In the genomic region with DNA sequence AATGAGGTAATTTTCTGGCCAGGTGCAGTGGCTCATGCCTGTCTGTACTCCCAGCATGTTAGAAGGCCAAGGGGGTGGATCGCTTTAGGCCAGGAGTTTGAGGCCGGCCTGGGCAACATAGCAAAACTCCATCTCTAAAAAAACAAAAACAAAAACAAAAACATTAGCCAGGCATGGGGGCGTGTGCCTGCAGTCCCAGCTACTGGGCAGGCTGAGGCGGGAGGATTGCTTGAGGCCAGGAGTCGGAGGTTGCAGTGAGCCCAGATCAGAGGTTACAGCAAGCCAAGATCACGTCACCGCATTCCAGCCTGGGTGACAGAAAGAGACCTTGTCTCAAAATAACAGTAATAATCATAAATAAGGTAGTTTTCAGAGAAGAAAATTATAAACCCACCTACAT, we compare ENCODE assay signal across 28 cellular contexts. TPM values are rescaled to one million over a fixed set of nuclear protein-coding genes. Genes with fewer than 3 reads are reported as not detected.
DNase-seq lines count a peak whose midpoint lies in the region; ATAC-seq and TF ChIP-seq lines count a peak whose summit lies in the region.
"Had no signal": no experiment of that assay in that cellular context is flagged by ENCODE, and none has a peak within 500 bp of the region (broad histone marks: within the 10 kb centered on the region; RNA-seq: fewer than 3 reads in every experiment).

No MANE protein-coding gene starts in this region.

- H3K9me3 ChIP-seq in neuronal stem cell (replicated peaks in 1 of 2; ENCODE audit: control insufficient read depth in 2 of 2, insufficient read depth in 1 of 2, low read depth in 1 of 2, low read length in 2 of 2) (no peaks in the 10 kb centered on the region), A673 (ENCODE audit: low read depth, low read length, poor library complexity, severe bottlenecking) (no peaks in the 10 kb centered on the region)
- H3K9me3 ChIP-seq: A549, BE2C, BLaER1 had no signal

- no peak for TF ChIP-seq CTCF in A673 (conservative IDR thresholded peaks at IDR 0.05; ENCODE audit: low read depth, low read length)

- no peaks in the 10 kb centered on the region for H3K27me3 ChIP-seq in neuronal stem cell (ENCODE audit: control insufficient read depth in 3 of 3, insufficient read depth in 3 of 3, low read depth in 1 of 3, low read length in 3 of 3)
- H3K27me3 ChIP-seq in A673 (replicated peaks; ENCODE audit: insufficient read depth, low read depth, low read length, poor library complexity): no peaks in the 10 kb centered on the region
- H3K27me3 ChIP-seq: BE2C, BLaER1 had no signal

- H2BK120ac ChIP-seq in neuronal stem cell (ENCODE audit: low read depth, low read length): no peak overlapping the region

- intact Hi-C loops in cardiac septum (cut with DNase I): no loop called here
- intact Hi-C loops in left ventricle myocardium superior (cut with micrococcal nuclease): no loop called here
- intact Hi-C loops in A673 (cut with micrococcal nuclease; ENCODE audit: unreplicated experiment): no loop called here

- H3K4ac ChIP-seq in neuronal stem cell (ENCODE audit: low read length): no peak overlapping the region

- no peak overlapping the region for H3K4me3 ChIP-seq in neuronal stem cell (ENCODE audit: low read length in 2 of 2)
- H3K4me3 ChIP-seq in A673 (ENCODE audit: low read depth, low read length, poor library complexity, severe bottlenecking): no peak overlapping the region
- H3K4me3 ChIP-seq: A549, BLaER1, GM12878 had no signal

- no peak overlapping the region for H3K23ac ChIP-seq in neuronal stem cell (ENCODE audit: low read depth, low read length, poor library complexity)

- no CpG with 5 or more reads among the region's 7 CpGs for WGBS in neuronal stem cell (ENCODE audit: extremely low coverage in 2 of 2, insufficient read length in 2 of 2, insufficient replicate concordance in 1 of 2), 2 donors

- H2AK5ac ChIP-seq in neuronal stem cell (ENCODE audit: low read depth, low read length): peak overlapping the region; percentile 56

- H3K36me3 ChIP-seq in neuronal stem cell (replicated peaks in 1 of 2; ENCODE audit: control insufficient read depth in 2 of 2, insufficient read depth in 2 of 2, low read length in 2 of 2) (no peaks in the 10 kb centered on the region), A673 (ENCODE audit: insufficient read depth, low read length, poor library complexity, severe bottlenecking) (no peaks in the 10 kb centered on the region)
- H3K36me3 ChIP-seq: BE2C, BLaER1 had no signal

- H3K18ac ChIP-seq in neuronal stem cell (ENCODE audit: low read length): no peak overlapping the region

- peak; percentile 4 for DNase-seq in cardiac septum (ENCODE audit: low spot score)
- no peak for DNase-seq in left ventricle myocardium superior
- no peak for DNase-seq in neuronal stem cell (ENCODE audit: low spot score)
- no peak for DNase-seq in A673 (ENCODE audit: low spot score)
- DNase-seq: ACHN; BE2C; C1 segment of cervical spinal cord; CD4-positive, alpha-beta memory T cell; CD4-positive, CD25-positive, alpha-beta regulatory T cell; CD8-positive, alpha-beta memory T cell; COR-L47; DMS 273 treated with DMSO at 0.1 percent for 48 hours; DMS153; DMS53; DMS79; DND-41; EL; GDM1 had no signal

- H4K8ac ChIP-seq in neuronal stem cell (ENCODE audit: low read depth, low read length): no peak overlapping the region

- CTCF ChIA-PET in A673 (lab: Charles Lee): no interaction called here

- no peak overlapping the region for H2BK15ac ChIP-seq in neuronal stem cell (ENCODE audit: low read length)

- no peak for ATAC-seq in left ventricle myocardium superior
- ATAC-seq in GM18519 (IDR thresholded peaks at IDR 0.05; ENCODE audit: low FRiP score, unreplicated experiment): no peak
- ATAC-seq: A549, GM12878 had no signal

- POLR2A ChIA-PET in A673 (lab: Charles Lee; ENCODE audit: low non-redundant PET): no interaction called here

- no peak overlapping the region for H3K14ac ChIP-seq in neuronal stem cell (ENCODE audit: low read length)

- H3K4me1 ChIP-seq in neuronal stem cell (ENCODE audit: control insufficient read depth in 2 of 2, insufficient read depth in 1 of 2, low read depth in 1 of 2, low read length in 2 of 2): peaks cover 2 to 8% of the 10 kb centered on the region in 2 donors
- no peaks in the 10 kb centered on the region for H3K4me1 ChIP-seq in A673 (ENCODE audit: insufficient read depth, low read length, poor library complexity, severe bottlenecking)
- H3K4me1 ChIP-seq: BE2C, BLaER1 had no signal

- H3K27ac ChIP-seq in neuronal stem cell (replicated peaks; ENCODE audit: low read length) (no peak overlapping the region), A673 (ENCODE audit: low read depth, low read length, poor library complexity, severe bottlenecking) (no peak overlapping the region)
- H3K27ac ChIP-seq: 22Rv1, BLaER1 had no signal

- H2BK5ac ChIP-seq in neuronal stem cell (ENCODE audit: low read length): no peak overlapping the region

- H3K79me1 ChIP-seq in neuronal stem cell (ENCODE audit: low read depth, low read length): no peaks in the 10 kb centered on the region

- H4K91ac ChIP-seq in neuronal stem cell (ENCODE audit: low read depth, low read length, poor library complexity): no peak overlapping the region

- no peak overlapping the region for H2AFZ ChIP-seq in neuronal stem cell (ENCODE audit: low read length)

- H3K4me2 ChIP-seq in neuronal stem cell (ENCODE audit: insufficient read depth, low read length, poor library complexity, severe bottlenecking): no peak overlapping the region
- H3K4me2 ChIP-seq: A549, BLaER1 had no signal

- no peak overlapping the region for H2BK12ac ChIP-seq in neuronal stem cell (ENCODE audit: low read length)

- no peak overlapping the region for H3K9ac ChIP-seq in neuronal stem cell (ENCODE audit: low read depth, low read length, poor library complexity)
- H3K9ac ChIP-seq: BLaER1 had no signal

- no TSS peak for BruUV-seq in A673 (replicated peaks; lab: Mats Ljungman, UMichigan)

RNA-seq across cellular contexts. Expression of a gene that starts 55.7 kb away (rescaled TPM):
- not detected for total RNA-seq in cardiac septum
- not detected for total RNA-seq in left ventricle myocardium superior
- polyA plus RNA-seq in neuronal stem cell (2013, experiment 1 of 2): 0.07 TPM
- 0.11 TPM for polyA plus RNA-seq in neuronal stem cell (2013, experiment 2 of 2)
- not detected in 2 replicates for total RNA-seq in A673 (2021)
- total RNA-seq: A172; CD4-positive, alpha-beta memory T cell; CD4-positive, CD25-positive, alpha-beta regulatory T cell; CD8-positive, alpha-beta memory T cell; Daoy; G401; GM12878 had no signal
- polyA plus RNA-seq: A549; AG04450; CD14-positive monocyte; CD4-positive, alpha-beta memory T cell; CD4-positive, CD25-positive, alpha-beta regulatory T cell; CD8-positive, alpha-beta memory T cell had no signal
